In genomic region chr12:104815935-104816334, GRCh38 we compare ENCODE assay signal across 24 cellular contexts.
"Had no signal": no experiment of that assay in that cellular context is flagged by ENCODE, and none has a peak within 500 bp of the region (broad histone marks: within the 10 kb centered on the region; RNA-seq: fewer than 3 reads in every experiment).

No MANE protein-coding gene starts in this region.

- ATAC-seq: foreskin keratinocyte, gastroesophageal sphincter, heart left ventricle, left lung, left ventricle myocardium superior, lower lobe of right lung had no signal

- DNase-seq: dermis blood vessel endothelial cell; dorsolateral prefrontal cortex; effector CD4-positive, alpha-beta T cell; effector memory CD4-positive, alpha-beta T cell; foreskin keratinocyte; heart left ventricle; hypothalamus; immature natural killer cell; islet precursor cell; kidney; kidney glomerular epithelial cell; left lung; left ventricle myocardium superior; lower lobe of right lung; mesendoderm; midbrain had no signal

- H3K27me3 ChIP-seq: dorsolateral prefrontal cortex, esophagus muscularis mucosa, foreskin keratinocyte, gastroesophageal sphincter, heart left ventricle, hepatocyte, left lung had no signal

- H3K27me3 Mint-ChIP-seq: memory B cell had no signal

- H3K79me2 ChIP-seq: hepatocyte had no signal

- H3K9me3 ChIP-seq: esophagus muscularis mucosa, gastroesophageal sphincter, left lung, lower lobe of right lung had no signal

- H3K4me2 ChIP-seq: hepatocyte had no signal

- H3K9me3 Mint-ChIP-seq: memory B cell had no signal

- H3K27ac Mint-ChIP-seq: immature natural killer cell, memory B cell had no signal

- H3K27ac ChIP-seq: coronary artery, dorsolateral prefrontal cortex, esophagus muscularis mucosa, foreskin keratinocyte, gastroesophageal sphincter, heart left ventricle, hepatocyte, left lung, lower lobe of right lung had no signal

- H3K36me3 ChIP-seq: esophagus muscularis mucosa, heart left ventricle, left lung, lower lobe of right lung had no signal

- H3K4me1 Mint-ChIP-seq: immature natural killer cell had no signal

- H2AFZ ChIP-seq: hepatocyte had no signal

- H3K36me3 Mint-ChIP-seq: immature natural killer cell had no signal

- H3K4me1 ChIP-seq: esophagus muscularis mucosa, foreskin keratinocyte, gastroesophageal sphincter, heart left ventricle, left lung, lower lobe of right lung had no signal

- FAIRE-seq: colon, endothelial cell of umbilical vein, frontal cortex, kidney had no signal

- H3K4me3 Mint-ChIP-seq: immature natural killer cell, memory B cell had no signal

- H3K4me3 ChIP-seq: coronary artery, dorsolateral prefrontal cortex, esophagus muscularis mucosa, gastroesophageal sphincter, heart left ventricle, hepatocyte, left lung, lower lobe of right lung had no signal
